16 cellular contexts compared by ENCODE assay signal in genomic region chr7:102429141-102429904, GRCh38. TPM values are rescaled to one million over a fixed set of nuclear protein-coding genes. Genes with fewer than 3 reads are reported as not detected.
DNase-seq lines count a peak whose midpoint lies in the region; ATAC-seq, FAIRE-seq and TF ChIP-seq lines count a peak whose summit lies in the region.
"Had no signal": no experiment of that assay in that cellular context is flagged by ENCODE, and none has a peak within 500 bp of the region (broad histone marks: within the 10 kb centered on the region; RNA-seq: fewer than 3 reads in every experiment).

No MANE protein-coding gene starts in this region.

- intact Hi-C loops in activated T-helper 2 cell treated with anti-CD3 and anti-CD28 coated beads, Interferon-gamma antibody, Interleukin-2, Interleukin-4, amounts not matched to agents 10 μg/mL and 5 μg/mL and 100 μg/mL, durations not matched to agents 14 hours and 24 hours and 36 hours (cut with micrococcal nuclease): no loop called here

- H3K27me3 Mint-ChIP-seq in CD4-positive, CD25-positive, alpha-beta regulatory T cell: peaks cover 5% of the 10 kb centered on the region
- H3K27me3 Mint-ChIP-seq in activated T-helper 2 cell treated with anti-CD3 and anti-CD28 coated beads, Interferon-gamma antibody, Interleukin-2, Interleukin-4, amounts not matched to agents 10 μg/mL and 5 μg/mL and 100 μg/mL, durations not matched to agents 14 hours and 24 hours and 36 hours (ENCODE audit: low read depth): no peaks in the 10 kb centered on the region
- no peaks in the 10 kb centered on the region for H3K27me3 Mint-ChIP-seq in naive thymus-derived CD8-positive, alpha-beta T cell

- DNase-seq in CD4-positive, CD25-positive, alpha-beta regulatory T cell: no peak
- DNase-seq in GM12892 (ENCODE audit: insufficient read length) (no peak), COR-L47 (lab: John Stamatoyannopoulos, UW) (no peak), Ammon's horn (ENCODE audit: low spot score) (no peak), EL (no peak), NCI-H2081 (lab: John Stamatoyannopoulos, UW) (no peak)
- no peak for DNase-seq in activated T-helper 2 cell treated with anti-CD3 and anti-CD28 coated beads, Interferon-gamma antibody, Interleukin-2, Interleukin-4, amounts not matched to agents 10 μg/mL and 5 μg/mL and 100 μg/mL, durations not matched to agents 14 hours and 24 hours and 36 hours (ENCODE audit: low spot score)
- DNase-seq in naive thymus-derived CD8-positive, alpha-beta T cell: no peak
- DNase-seq: kidney glomerular epithelial cell, NCI-H1105 treated with DMSO at 0.1 percent for 48 hours, NCI-H510A treated with DMSO at 0.1 percent for 48 hours, substantia nigra had no signal

- H3K9me3 ChIP-seq in CD4-positive, CD25-positive, alpha-beta regulatory T cell (ENCODE audit: control insufficient read depth in 2 of 2, low read length in 2 of 2): no peaks in the 10 kb centered on the region

- POLR2A ChIA-PET in naive thymus-derived CD8-positive, alpha-beta T cell (lab: Charles Lee): interaction anchor here (1.1 to 15.8 kb wide), 2 partner anchors 10 to 15 kb away, joined by 5 to 449 read pairs; no protein-coding TSS in a partner anchor

- ATAC-seq in CD4-positive, CD25-positive, alpha-beta regulatory T cell (ENCODE audit: low read depth in 2 of 2): no peak
- no peak for ATAC-seq in naive thymus-derived CD8-positive, alpha-beta T cell
- ATAC-seq: sciatic nerve had no signal

- peak overlapping the region in 3 of 4 donors; percentile 34 to 88 (median 62) for H3K4me3 Mint-ChIP-seq in CD4-positive, CD25-positive, alpha-beta regulatory T cell
- H3K4me3 Mint-ChIP-seq in activated T-helper 2 cell treated with anti-CD3 and anti-CD28 coated beads, Interferon-gamma antibody, Interleukin-2, Interleukin-4, amounts not matched to agents 10 μg/mL and 5 μg/mL and 100 μg/mL, durations not matched to agents 14 hours and 24 hours and 36 hours (ENCODE audit: low read depth): no peak overlapping the region
- peak overlapping the region in 8 of 10 donors; percentile 40 to 80 (median 65) for H3K4me3 Mint-ChIP-seq in naive thymus-derived CD8-positive, alpha-beta T cell

- H3K27ac Mint-ChIP-seq in CD4-positive, CD25-positive, alpha-beta regulatory T cell: peak overlapping the region; percentile 95 to 100 (median 98)
- H3K27ac Mint-ChIP-seq in activated T-helper 2 cell treated with anti-CD3 and anti-CD28 coated beads, Interferon-gamma antibody, Interleukin-2, Interleukin-4, amounts not matched to agents 10 μg/mL and 5 μg/mL and 100 μg/mL, durations not matched to agents 14 hours and 24 hours and 36 hours: peak overlapping the region; percentile 55
- H3K27ac Mint-ChIP-seq in naive thymus-derived CD8-positive, alpha-beta T cell: peak overlapping the region; percentile 99 to 100 (median 100)

- H3K27me3 ChIP-seq in CD4-positive, CD25-positive, alpha-beta regulatory T cell (ENCODE audit: control insufficient read depth, insufficient read depth, low read length): no peaks in the 10 kb centered on the region

- H3K36me3 ChIP-seq in CD4-positive, CD25-positive, alpha-beta regulatory T cell (ENCODE audit: control insufficient read depth, insufficient read depth, low read length): peaks cover 2% of the 10 kb centered on the region

- no peak overlapping the region for H3K4me3 ChIP-seq in CD4-positive, CD25-positive, alpha-beta regulatory T cell (ENCODE audit: low read depth, low read length)

- H3K36me3 Mint-ChIP-seq in CD4-positive, CD25-positive, alpha-beta regulatory T cell: peaks cover 15% of the 10 kb centered on the region
- H3K36me3 Mint-ChIP-seq in activated T-helper 2 cell treated with anti-CD3 and anti-CD28 coated beads, Interferon-gamma antibody, Interleukin-2, Interleukin-4, amounts not matched to agents 10 μg/mL and 5 μg/mL and 100 μg/mL, durations not matched to agents 14 hours and 24 hours and 36 hours (ENCODE audit: low read depth): peaks cover 40% of the 10 kb centered on the region
- peaks cover 0 to 4% (median 2%) of the 10 kb centered on the region in 3 donors for H3K36me3 Mint-ChIP-seq in naive thymus-derived CD8-positive, alpha-beta T cell

- peaks cover 77% of the 10 kb centered on the region for H3K4me1 ChIP-seq in CD4-positive, CD25-positive, alpha-beta regulatory T cell (ENCODE audit: control insufficient read depth, insufficient read depth, low read length, poor library complexity, severe bottlenecking)

- peak; percentile 17 for FAIRE-seq in GM12892 (lab: Jason Lieb, UNC)
- FAIRE-seq: endothelial cell of umbilical vein, RCC 7860 had no signal

- peak overlapping the region; percentile 98 for H3K27ac ChIP-seq in CD4-positive, CD25-positive, alpha-beta regulatory T cell (ENCODE audit: insufficient read depth, low read length, poor library complexity, severe bottlenecking)
- H3K27ac ChIP-seq: C4-2B had no signal

- no peak for TF ChIP-seq POLR2A in GM12892 (IDR thresholded peaks at IDR 0.05; ENCODE audit: low read depth, low read length)

- peaks cover 17 to 87% (median 51%) of the 10 kb centered on the region in 4 donors for H3K4me1 Mint-ChIP-seq in CD4-positive, CD25-positive, alpha-beta regulatory T cell
- H3K4me1 Mint-ChIP-seq in activated T-helper 2 cell treated with anti-CD3 and anti-CD28 coated beads, Interferon-gamma antibody, Interleukin-2, Interleukin-4, amounts not matched to agents 10 μg/mL and 5 μg/mL and 100 μg/mL, durations not matched to agents 14 hours and 24 hours and 36 hours (ENCODE audit: low read depth): peaks cover 62% of the 10 kb centered on the region
- H3K4me1 Mint-ChIP-seq in naive thymus-derived CD8-positive, alpha-beta T cell: peaks cover 39 to 91% (median 79%) of the 10 kb centered on the region in 4 donors

- H3K9me3 Mint-ChIP-seq in CD4-positive, CD25-positive, alpha-beta regulatory T cell: no peaks in the 10 kb centered on the region
- no peaks in the 10 kb centered on the region for H3K9me3 Mint-ChIP-seq in activated T-helper 2 cell treated with anti-CD3 and anti-CD28 coated beads, Interferon-gamma antibody, Interleukin-2, Interleukin-4, amounts not matched to agents 10 μg/mL and 5 μg/mL and 100 μg/mL, durations not matched to agents 14 hours and 24 hours and 36 hours
- H3K9me3 Mint-ChIP-seq in naive thymus-derived CD8-positive, alpha-beta T cell: peaks cover 0 to 6% (median 0%) of the 10 kb centered on the region in 9 donors

RNA-seq across cellular contexts. Expression of gene ORAI2, which starts 4.1 kb away (rescaled TPM):
- total RNA-seq in CD4-positive, CD25-positive, alpha-beta regulatory T cell: 14.6 TPM
- polyA plus RNA-seq in CD4-positive, CD25-positive, alpha-beta regulatory T cell: 10 to 100 TPM; 15.8 to 26.6 (median 17.7) TPM
- polyA plus RNA-seq in GM12892 (2012; ENCODE audit: missing spikeins): 11.9 TPM
- 53.5 and 53.8 TPM in 2 replicates for total RNA-seq in activated T-helper 2 cell treated with anti-CD3 and anti-CD28 coated beads, Interferon-gamma antibody, Interleukin-2, Interleukin-4, amounts not matched to agents 10 μg/mL and 5 μg/mL and 100 μg/mL, durations not matched to agents 14 hours and 24 hours and 36 hours
- 10 to 100 TPM; 29.1 to 33.6 TPM for total RNA-seq in naive thymus-derived CD8-positive, alpha-beta T cell
- 10 to 100 TPM; 35.9 to 54.4 (median 37.2) TPM for polyA plus RNA-seq in naive thymus-derived CD8-positive, alpha-beta T cell

RNA-seq across cellular contexts. Expression of gene PRKRIP1, which starts 33.2 kb away (rescaled TPM):
- total RNA-seq in CD4-positive, CD25-positive, alpha-beta regulatory T cell: 47.7 TPM
- 10 to 100 TPM; 12.3 to 15.5 (median 14.8) TPM for polyA plus RNA-seq in CD4-positive, CD25-positive, alpha-beta regulatory T cell
- 25.2 TPM for polyA plus RNA-seq in GM12892 (2012; ENCODE audit: missing spikeins)
- 25.7 and 30.0 TPM in 2 replicates for total RNA-seq in activated T-helper 2 cell treated with anti-CD3 and anti-CD28 coated beads, Interferon-gamma antibody, Interleukin-2, Interleukin-4, amounts not matched to agents 10 μg/mL and 5 μg/mL and 100 μg/mL, durations not matched to agents 14 hours and 24 hours and 36 hours
- total RNA-seq in naive thymus-derived CD8-positive, alpha-beta T cell: 10 to 100 TPM; 47.9 TPM
- polyA plus RNA-seq in naive thymus-derived CD8-positive, alpha-beta T cell: 10 to 100 TPM; 13.4 to 27.0 (median 17.7) TPM

RNA-seq across cellular contexts. Expression of gene ALKBH4, which starts 35.3 kb away (rescaled TPM):
- total RNA-seq in CD4-positive, CD25-positive, alpha-beta regulatory T cell: 7.4 TPM
- polyA plus RNA-seq in CD4-positive, CD25-positive, alpha-beta regulatory T cell: 10 to 100 TPM; 18.4 to 20.6 (median 19.4) TPM
- polyA plus RNA-seq in GM12892 (2012; ENCODE audit: missing spikeins): 3.7 TPM
- total RNA-seq in activated T-helper 2 cell treated with anti-CD3 and anti-CD28 coated beads, Interferon-gamma antibody, Interleukin-2, Interleukin-4, amounts not matched to agents 10 μg/mL and 5 μg/mL and 100 μg/mL, durations not matched to agents 14 hours and 24 hours and 36 hours: 8.9 and 10.0 TPM in 2 replicates
- total RNA-seq in naive thymus-derived CD8-positive, alpha-beta T cell: 10 to 100 TPM in 1 of 2 experiments, 1 to 10 TPM in 1; 9.9 to 12.9 TPM
- polyA plus RNA-seq in naive thymus-derived CD8-positive, alpha-beta T cell: 10 to 100 TPM; 14.8 to 17.3 (median 16.4) TPM

RNA-seq across cellular contexts. Expression of gene LRWD1, which starts 35.5 kb away (rescaled TPM):
- total RNA-seq in CD4-positive, CD25-positive, alpha-beta regulatory T cell: 12.9 TPM
- polyA plus RNA-seq in CD4-positive, CD25-positive, alpha-beta regulatory T cell: 10 to 100 TPM; 12.4 to 15.3 (median 13.7) TPM
- polyA plus RNA-seq in GM12892 (2012; ENCODE audit: missing spikeins): 7.2 TPM
- 21.8 and 22.0 TPM in 2 replicates for total RNA-seq in activated T-helper 2 cell treated with anti-CD3 and anti-CD28 coated beads, Interferon-gamma antibody, Interleukin-2, Interleukin-4, amounts not matched to agents 10 μg/mL and 5 μg/mL and 100 μg/mL, durations not matched to agents 14 hours and 24 hours and 36 hours
- 10 to 100 TPM; 21.6 to 23.6 TPM for total RNA-seq in naive thymus-derived CD8-positive, alpha-beta T cell
- polyA plus RNA-seq in naive thymus-derived CD8-positive, alpha-beta T cell: 10 to 100 TPM in 2 of 3 donors, 1 to 10 TPM in 1; 7.2 to 14.5 (median 11.4) TPM

RNA-seq across cellular contexts. Expression of gene POLR2J, which starts 49.4 kb away (rescaled TPM):
- 39.1 TPM for total RNA-seq in CD4-positive, CD25-positive, alpha-beta regulatory T cell
- 100 to 1,000 TPM in 3 of 4 donors, 10 to 100 TPM in 1; 73.9 to 109 (median 104) TPM for polyA plus RNA-seq in CD4-positive, CD25-positive, alpha-beta regulatory T cell
- polyA plus RNA-seq in GM12892 (2012; ENCODE audit: missing spikeins): 60.1 TPM
- 46.8 and 52.2 TPM in 2 replicates for total RNA-seq in activated T-helper 2 cell treated with anti-CD3 and anti-CD28 coated beads, Interferon-gamma antibody, Interleukin-2, Interleukin-4, amounts not matched to agents 10 μg/mL and 5 μg/mL and 100 μg/mL, durations not matched to agents 14 hours and 24 hours and 36 hours
- total RNA-seq in naive thymus-derived CD8-positive, alpha-beta T cell: 10 to 100 TPM; 44.3 to 44.4 TPM
- polyA plus RNA-seq in naive thymus-derived CD8-positive, alpha-beta T cell: 100 to 1,000 TPM in 2 of 3 donors, 10 to 100 TPM in 1; 65.6 to 112 (median 103) TPM
